Comparison of ENCODE assay signal across 9 cellular contexts in genomic region chr12:47903927-47904646, GRCh38. TPM values are rescaled to one million over a fixed set of nuclear protein-coding genes. Genes with fewer than 3 reads are reported as not detected.
DNase-seq lines count a peak whose midpoint lies in the region; ATAC-seq and TF ChIP-seq lines count a peak whose summit lies in the region.
"Had no signal": no experiment of that assay in that cellular context is flagged by ENCODE, and none has a peak within 500 bp of the region (broad histone marks: within the 10 kb centered on the region; RNA-seq: fewer than 3 reads in every experiment).

No MANE protein-coding gene starts in this region.

- peak overlapping the region; percentile 85 for H3K4me3 Mint-ChIP-seq in dendritic cell treated with granulocyte-macrophage colony-stimulating factor and Interleukin-4, amounts not matched to agents 40 ng/mL and 50 ng/mL, for 4 days

- peaks cover 26 to 62% (median 55%) of the 10 kb centered on the region in 11 experiments for H3K27me3 ChIP-seq in BLaER1 treated with 17β-estradiol and CSF1 and Interleukin-3, amounts not matched to agents 10 nM and 100 nM

- TF ChIP-seq CTCF in mucosa of descending colon (IDR thresholded peaks at IDR 0.05) = no peak

- peak overlapping the region; percentile 88 to 99 (median 95) for H3K4me2 ChIP-seq in BLaER1 treated with 17β-estradiol and CSF1 and Interleukin-3, amounts not matched to agents 10 nM and 100 nM

- peaks cover 0 to 9% (median 0%) of the 10 kb centered on the region in 11 experiments; a peak in 3 of 22 replicates for H3K36me3 ChIP-seq in BLaER1 treated with 17β-estradiol and CSF1 and Interleukin-3, amounts not matched to agents 10 nM and 100 nM
- no peaks in the 10 kb centered on the region for H3K36me3 ChIP-seq in mucosa of descending colon (ENCODE audit: low read depth)

- no peaks in the 10 kb centered on the region for H3K9me3 Mint-ChIP-seq in dendritic cell treated with granulocyte-macrophage colony-stimulating factor and Interleukin-4, amounts not matched to agents 40 ng/mL and 50 ng/mL, for 4 days

- H3K9ac ChIP-seq in BLaER1 treated with 17β-estradiol and CSF1 and Interleukin-3, amounts not matched to agents 10 nM and 100 nM = peak overlapping the region; percentile 51 to 78 (median 74); a peak in 21 of 22 replicates

- peaks cover 34% of the 10 kb centered on the region for H3K27me3 Mint-ChIP-seq in dendritic cell treated with granulocyte-macrophage colony-stimulating factor and Interleukin-4, amounts not matched to agents 40 ng/mL and 50 ng/mL, for 4 days

- DNase-seq in KBM-7 = peak; percentile 77
- peak; percentile 58 for DNase-seq in activated CD4-positive, CD25-positive, alpha-beta regulatory T cell treated with anti-CD3 and anti-CD28 coated beads, Interleukin-2, amount 50 U/mL, for 72 hours
- peak; percentile 71 to 84 (median 77) for DNase-seq in mucosa of descending colon
- DNase-seq in stimulated activated naive CD4-positive, alpha-beta T cell treated with Interleukin-2 at 50 U/mL for 16 hours (lab: John Stamatoyannopoulos, UW) = peak; percentile 65
- no peak for DNase-seq in Ammon's horn (ENCODE audit: low spot score)

- peaks cover 51 to 66% (median 62%) of the 10 kb centered on the region in 10 experiments for H3K4me1 ChIP-seq in BLaER1 treated with 17β-estradiol and CSF1 and Interleukin-3, amounts not matched to agents 10 nM and 100 nM
- H3K4me1 ChIP-seq in mucosa of descending colon (ENCODE audit: low read depth) = peaks cover 56% of the 10 kb centered on the region

- H3K27ac Mint-ChIP-seq in dendritic cell treated with granulocyte-macrophage colony-stimulating factor and Interleukin-4, amounts not matched to agents 40 ng/mL and 50 ng/mL, for 4 days = peak overlapping the region; percentile 83

- H3K27ac ChIP-seq in BLaER1 treated with 17β-estradiol and CSF1 and Interleukin-3, amounts not matched to agents 10 nM and 100 nM = peak overlapping the region in 7 of 11 experiments; percentile 51 to 78 (median 65); a peak in 12 of 22 replicates

- peaks cover 53% of the 10 kb centered on the region for H3K4me1 Mint-ChIP-seq in dendritic cell treated with granulocyte-macrophage colony-stimulating factor and Interleukin-4, amounts not matched to agents 40 ng/mL and 50 ng/mL, for 4 days (ENCODE audit: low read depth)

- intact Hi-C loops in dendritic cell treated with granulocyte-macrophage colony-stimulating factor and Interleukin-4, amounts not matched to agents 40 ng/mL and 50 ng/mL, for 4 days (cut with micrococcal nuclease) = loop anchor here (1.0 to 10.0 kb wide), 6 partner anchors 13 to 192 kb away; no protein-coding TSS in a partner anchor
- intact Hi-C loops in mucosa of descending colon (cut with DNase I, micrococcal nuclease) = loop anchor here in 1 of 2 donors (10.0 kb wide), 1 partner anchor 51 kb away; no protein-coding TSS in a partner anchor

- in situ Hi-C loops in KBM-7 (cut with MboI; ENCODE audit: low pct_unique_long_range_greater_than_20kb, low sequenced_read_pairs) = no loop called here

- peaks cover 0 to 46% (median 15%) of the 10 kb centered on the region in 11 experiments; a peak in 10 of 22 replicates for H4K20me1 ChIP-seq in BLaER1 treated with 17β-estradiol and CSF1 and Interleukin-3, amounts not matched to agents 10 nM and 100 nM

- peak; percentile 53 for ATAC-seq in mucosa of descending colon
- ATAC-seq in HG03196 (IDR thresholded peaks at IDR 0.05; ENCODE audit: unreplicated experiment) = no peak

- peaks cover 56% of the 10 kb centered on the region for H3K36me3 Mint-ChIP-seq in dendritic cell treated with granulocyte-macrophage colony-stimulating factor and Interleukin-4, amounts not matched to agents 40 ng/mL and 50 ng/mL, for 4 days (ENCODE audit: low read depth)

- peak overlapping the region; percentile 57 to 74 (median 65) for H3K4me3 ChIP-seq in BLaER1 treated with 17β-estradiol and CSF1 and Interleukin-3, amounts not matched to agents 10 nM and 100 nM
- peak overlapping the region; percentile 36 for H3K4me3 ChIP-seq in mucosa of descending colon

- no peaks in the 10 kb centered on the region; a peak in 1 of 22 replicates for H3K9me3 ChIP-seq in BLaER1 treated with 17β-estradiol and CSF1 and Interleukin-3, amounts not matched to agents 10 nM and 100 nM (replicated peaks in 1 of 11)
- no peaks in the 10 kb centered on the region for H3K9me3 ChIP-seq in mucosa of descending colon

RNA-seq across cellular contexts. Expression of gene VDR, which starts 0.7 kb away (rescaled TPM):
- 100 to 1,000 TPM in 2 of 3 donors, 10 to 100 TPM in 1; 69.5 to 175 (median 162) TPM for total RNA-seq in mucosa of descending colon
- total RNA-seq: temporal lobe had no signal

RNA-seq across cellular contexts. Expression of gene TMEM106C, which starts 59.3 kb away (rescaled TPM):
- total RNA-seq in mucosa of descending colon = 100 to 1,000 TPM in 2 of 3 donors, 10 to 100 TPM in 1; 93.9 to 208 (median 183) TPM
